1 cellular context compared by ENCODE assay signal in the genomic region with DNA sequence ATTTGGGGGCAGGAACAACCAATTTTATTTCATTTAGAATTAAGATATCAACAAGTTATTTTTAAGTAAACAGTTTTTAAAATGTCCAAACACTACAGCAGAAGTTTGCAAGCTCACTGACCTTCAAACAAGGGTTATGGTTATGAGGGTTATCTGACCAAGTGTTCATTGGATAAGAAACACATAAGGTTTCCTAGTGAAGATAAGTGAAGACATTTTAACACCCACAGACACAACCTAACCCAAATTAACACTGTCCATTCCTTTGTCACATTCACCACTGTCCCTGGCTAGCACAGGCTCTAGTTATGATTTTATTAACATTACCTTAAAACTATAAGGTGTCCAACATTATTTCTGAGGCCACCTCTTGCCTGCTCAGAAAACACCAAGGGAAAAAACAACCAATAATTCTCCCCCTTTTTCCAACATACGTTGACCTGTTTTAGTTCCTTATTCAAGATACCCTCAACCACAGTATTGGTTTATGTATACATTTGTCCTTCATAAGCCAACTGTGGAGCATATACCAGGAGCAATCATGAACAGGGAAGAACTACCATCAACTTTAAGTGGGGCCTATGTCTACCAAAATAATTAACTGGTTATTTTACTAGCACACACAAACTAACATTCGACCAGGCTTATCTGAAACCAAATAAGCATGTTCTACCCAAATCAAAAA.
TF ChIP-seq lines count a peak whose summit lies in the region.

No MANE protein-coding gene starts in this region.

TF ChIP-seq in HEK293, 187 proteins besides CTCF, POLR2A, EP300 and RAD21:
- TF ChIP-seq ZNF518A (tag by site-specific recombination; conservative IDR thresholded peaks at IDR 0.05; ENCODE audit: low read depth) (no peak), SCRT2 (tag by site-specific recombination; IDR thresholded peaks at IDR 0.05) (peak; percentile 58)
